ENCODE assay signal across 9 cellular contexts in the genomic region with DNA sequence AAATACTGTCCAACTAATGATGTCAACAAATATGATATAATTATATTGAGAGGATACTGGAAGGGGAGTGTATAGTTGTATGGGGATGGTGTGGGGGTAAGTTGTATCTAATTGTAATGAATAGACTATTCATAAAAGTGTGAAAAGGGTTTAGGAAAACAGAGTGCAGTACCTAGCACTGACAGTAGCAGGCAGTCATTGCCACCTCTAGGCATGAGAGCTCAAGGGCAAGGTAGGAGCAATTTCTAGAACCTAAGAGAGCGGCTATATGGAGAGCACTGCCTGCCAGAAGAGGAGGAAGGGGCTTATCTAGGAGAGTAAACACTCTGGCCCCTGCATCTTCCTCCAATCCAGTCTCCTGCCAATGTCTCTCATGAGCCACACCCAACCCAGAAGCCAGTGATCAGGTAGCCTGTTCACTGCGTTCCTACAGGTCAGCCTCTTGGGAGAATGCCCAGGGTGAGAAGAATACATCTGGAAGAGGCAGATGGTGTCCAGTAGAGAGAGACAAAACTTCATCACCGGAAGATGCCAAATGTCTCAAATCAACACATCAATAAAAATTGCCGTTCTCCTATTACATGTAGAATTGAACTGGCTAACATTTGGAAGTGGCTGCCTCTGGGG.
DNase-seq lines count a peak whose midpoint lies in the region; ATAC-seq, FAIRE-seq and TF ChIP-seq lines count a peak whose summit lies in the region.
"Had no signal": no experiment of that assay in that cellular context is flagged by ENCODE, and none has a peak within 500 bp of the region (broad histone marks: within the 10 kb centered on the region; RNA-seq: fewer than 3 reads in every experiment).

No MANE protein-coding gene starts in this region.

- no peak overlapping the region for H3K4me3 ChIP-seq in CD8-positive, alpha-beta T cell (ENCODE audit: low read depth, low read length)
- H3K4me3 ChIP-seq in endothelial cell of umbilical vein (replicated peaks in 1 of 3; ENCODE audit: insufficient read depth in 1 of 3, low read depth in 1 of 3, low read length in 3 of 3): no peak overlapping the region
- no peak overlapping the region for H3K4me3 ChIP-seq in stomach
- H3K4me3 ChIP-seq in tibial artery: no peak overlapping the region

- H3K36me3 ChIP-seq in CD8-positive, alpha-beta T cell (ENCODE audit: insufficient read depth, low read length): no peaks in the 10 kb centered on the region
- H3K36me3 ChIP-seq in endothelial cell of umbilical vein (ENCODE audit: control insufficient read depth in 2 of 2, extremely low read depth in 1 of 2, insufficient read depth in 2 of 2, low read length in 2 of 2): no peaks in the 10 kb centered on the region
- no peaks in the 10 kb centered on the region for H3K36me3 ChIP-seq in stomach
- no peaks in the 10 kb centered on the region for H3K36me3 ChIP-seq in tibial artery

- no peak overlapping the region for H3K4me3 Mint-ChIP-seq in CD8-positive, alpha-beta T cell

- peak; percentile 79 for ATAC-seq in CD8-positive, alpha-beta T cell
- peak; percentile 45 for ATAC-seq in GM21529 (IDR thresholded peaks at IDR 0.05; ENCODE audit: unreplicated experiment)

- no peaks in the 10 kb centered on the region for H4K20me1 ChIP-seq in endothelial cell of umbilical vein (replicated peaks; ENCODE audit: control insufficient read depth, extremely low read depth, insufficient read depth, low read length)

- dilution Hi-C loops in endothelial cell of umbilical vein (cut with MboI; ENCODE audit: extremely low pct_ligation_motif_present, low sequenced_read_pairs): no loop called here

- H3K27ac Mint-ChIP-seq in CD8-positive, alpha-beta T cell: no peak overlapping the region

- H3K9me3 Mint-ChIP-seq in CD8-positive, alpha-beta T cell: no peaks in the 10 kb centered on the region

- no peaks in the 10 kb centered on the region for H3K9me3 ChIP-seq in CD8-positive, alpha-beta T cell (ENCODE audit: low read length)
- H3K9me3 ChIP-seq in endothelial cell of umbilical vein (replicated peaks; ENCODE audit: control insufficient read depth, insufficient read depth, low read length): no peaks in the 10 kb centered on the region
- no peaks in the 10 kb centered on the region for H3K9me3 ChIP-seq in stomach
- no peaks in the 10 kb centered on the region for H3K9me3 ChIP-seq in tibial artery

- H3K27me3 ChIP-seq in CD8-positive, alpha-beta T cell (ENCODE audit: insufficient read depth, low read length): no peaks in the 10 kb centered on the region
- peaks cover 0 to 6% of the 10 kb centered on the region in 2 experiments for H3K27me3 ChIP-seq in endothelial cell of umbilical vein (ENCODE audit: control insufficient read depth in 2 of 2, insufficient read depth in 2 of 2, low read length in 2 of 2)
- no peaks in the 10 kb centered on the region for H3K27me3 ChIP-seq in stomach
- no peaks in the 10 kb centered on the region for H3K27me3 ChIP-seq in tibial artery

- TF ChIP-seq EP300 in stomach (IDR thresholded peaks at IDR 0.05): no peak

- H3K4me1 ChIP-seq in CD8-positive, alpha-beta T cell (ENCODE audit: insufficient read depth, low read length): no peaks in the 10 kb centered on the region
- H3K4me1 ChIP-seq in endothelial cell of umbilical vein (ENCODE audit: control insufficient read depth, extremely low read depth, insufficient read depth, low read length): no peaks in the 10 kb centered on the region
- no peaks in the 10 kb centered on the region for H3K4me1 ChIP-seq in stomach
- peaks cover 0 to 8% (median 0%) of the 10 kb centered on the region in 4 donors for H3K4me1 ChIP-seq in tibial artery

- no peak overlapping the region for H3K27ac ChIP-seq in CD8-positive, alpha-beta T cell (ENCODE audit: low read depth, low read length)
- H3K27ac ChIP-seq in endothelial cell of umbilical vein (ENCODE audit: insufficient read depth, low read depth, low read length) (no peak overlapping the region), stomach (no peak overlapping the region), tibial artery (no peak overlapping the region)

- WGBS in stomach, 5 donors: 55 to 76% (median 67%) methylated on average over 4 of the region's 4 CpGs

- no peak overlapping the region for H3K4me2 ChIP-seq in endothelial cell of umbilical vein (ENCODE audit: insufficient read depth, low read length)

- peak in 1 of 7 experiments; percentile 27 for DNase-seq in CD8-positive, alpha-beta T cell
- peak; percentile 10 for DNase-seq in NCI-H748 treated with DMSO at 0.1 percent for 48 hours (lab: John Stamatoyannopoulos, UW)
- DNase-seq in endothelial cell of umbilical vein (ENCODE audit: low read depth, low spot score): peak; percentile 30
- peak; percentile 27 for DNase-seq in stomach
- DNase-seq in HTR-8/SVneo (ENCODE audit: insufficient read length, low spot score): no peak
- no peak for DNase-seq in hippocampal formation (lab: John Stamatoyannopoulos, UW)
- no peak for DNase-seq in tibial artery

- peak; percentile 35 for TF ChIP-seq CTCF in CD8-positive, alpha-beta T cell (IDR thresholded peaks at IDR 0.05)
- peak; percentile 43 to 60 for TF ChIP-seq CTCF in endothelial cell of umbilical vein (IDR thresholded peaks at IDR 0.05; ENCODE audit: extremely low read depth in 1 of 2, insufficient read depth in 1 of 2, low read depth in 1 of 2, low read length in 2 of 2)
- TF ChIP-seq CTCF in stomach (IDR thresholded peaks at IDR 0.05): peak in 4 of 7 experiments; percentile 26 to 47 (median 40)
- peak in 1 of 2 experiments; percentile 12 for TF ChIP-seq CTCF in tibial artery (IDR thresholded peaks at IDR 0.05)

- H3K9ac ChIP-seq in endothelial cell of umbilical vein (replicated peaks; ENCODE audit: extremely low read depth, insufficient read depth, low read length): no peak overlapping the region

- H2AFZ ChIP-seq in endothelial cell of umbilical vein (ENCODE audit: low read depth, low read length): no peak overlapping the region

- POLR2A ChIA-PET in CD8-positive, alpha-beta T cell (lab: Charles Lee): no interaction called here
- POLR2A ChIA-PET in endothelial cell of umbilical vein (lab: Charles Lee): no interaction called here

- H3K36me3 Mint-ChIP-seq in CD8-positive, alpha-beta T cell: no peaks in the 10 kb centered on the region

- intact Hi-C loops in CD8-positive, alpha-beta T cell (cut with DNase I, micrococcal nuclease): loop anchor here in 1 of 2 experiments (5.0 kb wide), 2 partner anchors 189 to 454 kb away; no protein-coding TSS in a partner anchor
- intact Hi-C loops in endothelial cell of umbilical vein (cut with micrococcal nuclease) (loop anchor here (1.0 to 5.0 kb wide), 4 partner anchors 91 to 455 kb away; no protein-coding TSS in a partner anchor), stomach (cut with DNase I; ENCODE audit: low total_unique reads) (no loop called here), tibial artery (cut with DNase I; ENCODE audit: low total_unique reads) (no loop called here)

- no TSS peak for BruUV-seq in endothelial cell of umbilical vein (replicated peaks; lab: Mats Ljungman, UMichigan)

- H3K79me2 ChIP-seq in endothelial cell of umbilical vein (ENCODE audit: control insufficient read depth, insufficient read depth, low read length): no peaks in the 10 kb centered on the region

- FAIRE-seq in endothelial cell of umbilical vein (lab: Jason Lieb, UNC) (no peak), HTR-8/SVneo (lab: Jason Lieb, UNC) (no peak)
- FAIRE-seq: colon had no signal

- no peaks in the 10 kb centered on the region for H3K27me3 Mint-ChIP-seq in CD8-positive, alpha-beta T cell (ENCODE audit: low read depth)

- CTCF ChIA-PET in CD8-positive, alpha-beta T cell (lab: Charles Lee): no interaction called here
- CTCF ChIA-PET in endothelial cell of umbilical vein (lab: Charles Lee): interaction anchor here (0.6 to 1.7 kb wide), 13 partner anchors 12 to 450 kb away, joined by 3 to 6 read pairs (median 3); no protein-coding TSS in a partner anchor

- H3K9me1 ChIP-seq in endothelial cell of umbilical vein (replicated peaks; ENCODE audit: control insufficient read depth, extremely low read depth, insufficient read depth, low read length): no peaks in the 10 kb centered on the region

- no peaks in the 10 kb centered on the region for H3K4me1 Mint-ChIP-seq in CD8-positive, alpha-beta T cell (ENCODE audit: low read depth)

- no peak for TF ChIP-seq POLR2A in endothelial cell of umbilical vein (IDR thresholded peaks at IDR 0.05; ENCODE audit: low read depth, low read length)
- TF ChIP-seq POLR2A in stomach (IDR thresholded peaks at IDR 0.05): no peak

TF ChIP-seq in endothelial cell of umbilical vein, 7 proteins besides CTCF, POLR2A, EP300 and RAD21:
- TF ChIP-seq JUN (IDR thresholded peaks at IDR 0.05; ENCODE audit: borderline replicate concordance, insufficient read depth, insufficient read length, low read depth): no peak
- TF ChIP-seq GATA2 (IDR thresholded peaks at IDR 0.05; ENCODE audit: insufficient read depth, insufficient read length, low read depth, low read length): no peak
- TF ChIP-seq FOS (IDR thresholded peaks at IDR 0.05; ENCODE audit: borderline replicate concordance, insufficient read depth, low read length): no peak
- TF ChIP-seq POLR2AphosphoS5 (IDR thresholded peaks at IDR 0.05; ENCODE audit: insufficient read depth, low read depth, low read length): no peak
- no peak for TF ChIP-seq EZH2 (IDR thresholded peaks at IDR 0.05; ENCODE audit: borderline replicate concordance, low read depth, low read length, severe bottlenecking)
- TF ChIP-seq, protein P1, sequence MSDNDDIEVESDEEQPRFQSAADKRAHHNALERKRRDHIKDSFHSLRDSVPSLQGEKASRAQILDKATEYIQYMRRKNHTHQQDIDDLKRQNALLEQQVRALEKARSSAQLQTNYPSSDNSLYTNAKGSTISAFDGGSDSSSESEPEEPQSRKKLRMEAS (IDR thresholded peaks at IDR 0.05; ENCODE audit: insufficient read depth, insufficient read length): no peak
- no peak for TF ChIP-seq MYC (IDR thresholded peaks at IDR 0.05; ENCODE audit: low read depth, low read length)

Comparison
In these comparisons a context has a peak if more than half of its experiments do, and no peak if none do; other contexts are left out.
1. DNase-seq: peak in NCI-H748 treated with DMSO at 0.1 percent for 48 hours (single experiment), endothelial cell of umbilical vein (single experiment) and stomach (single experiment); none in HTR-8/SVneo (single experiment), hippocampal formation (0 of 2) and tibial artery (0 of 2).